Comparison of ENCODE assay signal across 35 cellular contexts in genomic region chr1:153337980-153338853, GRCh38. TPM values are rescaled to one million over a fixed set of nuclear protein-coding genes. Genes with fewer than 3 reads are reported as not detected.
"Had no signal": no experiment of that assay in that cellular context is flagged by ENCODE, and none has a peak within 500 bp of the region (broad histone marks: within the 10 kb centered on the region; RNA-seq: fewer than 3 reads in every experiment).

No MANE protein-coding gene starts in this region.

- FAIRE-seq: endothelial cell of umbilical vein, islet of Langerhans had no signal

- H3K4me1 Mint-ChIP-seq: nephron progenitor cell; stimulated activated memory B cell treated with anti-CD40 and anti-IgM and Interleukin-4, amounts not matched to agents 10 μg/mL and 1 μg/mL and 100 μg/mL, for 72 hours had no signal

- H3K36me3 ChIP-seq: colonic mucosa, heart right ventricle, lower lobe of right lung, prostate gland, right atrium auricular region, tibial artery, upper lobe of left lung, uterus had no signal

- H3K36me3 Mint-ChIP-seq: naive thymus-derived CD8-positive, alpha-beta T cell; stimulated activated memory B cell treated with anti-CD40 and anti-IgM and Interleukin-4, amounts not matched to agents 10 μg/mL and 1 μg/mL and 100 μg/mL, for 72 hours had no signal

- H3K27me3 ChIP-seq: colonic mucosa, esophagus squamous epithelium, right atrium auricular region, testis, upper lobe of left lung, uterus had no signal

- DNase-seq: colonic mucosa; effector CD8-positive, alpha-beta T cell; endodermal cell; esophagus squamous epithelium; foreskin melanocyte; glutamatergic neuron; heart right ventricle; hippocampal formation; kidney glomerular epithelial cell; left colon; left ventricle myocardium superior; lower lobe of right lung; naive thymus-derived CD8-positive, alpha-beta T cell; nephron progenitor cell; nucleus accumbens; stimulated activated CD4-positive, alpha-beta T cell treated with anti-CD3 and anti-CD28 coated beads, Interleukin-2, amount 100 ng/mL, for 24 hours; stimulated activated CD4-positive, alpha-beta T cell treated with anti-CD3 and anti-CD28 coated beads, Interleukin-4, amount 100 ng/mL, for 24 hours; stimulated activated naive CD8-positive, alpha-beta T cell treated with anti-CD3 and anti-CD28 coated beads, Interleukin-15, Interleukin-2, amounts not matched to agents 100 U/mL and 50 U/mL, for 24 hours; substantia nigra; testis; tibial artery; upper lobe of left lung; uterus had no signal

- H3K9me3 Mint-ChIP-seq: dendritic cell treated with granulocyte-macrophage colony-stimulating factor and Interleukin-4, amounts not matched to agents 40 ng/mL and 50 ng/mL, for 4 days; endodermal cell; nephron progenitor cell; stimulated activated memory B cell treated with anti-CD40 and anti-IgM and Interleukin-4, amounts not matched to agents 10 μg/mL and 1 μg/mL and 100 μg/mL, for 72 hours had no signal

- H3K4me1 ChIP-seq: colonic mucosa, heart right ventricle, lower lobe of right lung, prostate gland, right atrium auricular region, tibial artery, upper lobe of left lung, uterus had no signal

- H3K4me3 Mint-ChIP-seq: dendritic cell treated with granulocyte-macrophage colony-stimulating factor and Interleukin-4, amounts not matched to agents 40 ng/mL and 50 ng/mL, for 4 days; endodermal cell; nephron progenitor cell; stimulated activated memory B cell treated with anti-CD40 and anti-IgM and Interleukin-4, amounts not matched to agents 10 μg/mL and 1 μg/mL and 100 μg/mL, for 72 hours had no signal

- H3K9me3 ChIP-seq: colonic mucosa, esophagus squamous epithelium, heart right ventricle, lower lobe of right lung, prostate gland, right atrium auricular region, testis, tibial artery, upper lobe of left lung, uterus had no signal

- H3K27ac Mint-ChIP-seq: dendritic cell treated with granulocyte-macrophage colony-stimulating factor and Interleukin-4, amounts not matched to agents 40 ng/mL and 50 ng/mL, for 4 days; endodermal cell; nephron progenitor cell; stimulated activated memory B cell treated with anti-CD40 and anti-IgM and Interleukin-4, amounts not matched to agents 10 μg/mL and 1 μg/mL and 100 μg/mL, for 72 hours had no signal

- H3K27ac ChIP-seq: colonic mucosa, esophagus squamous epithelium, heart right ventricle, lower lobe of right lung, prostate gland, right atrium auricular region, testis, tibial artery, upper lobe of left lung, uterus had no signal

- H3K4me3 ChIP-seq: colonic mucosa, esophagus squamous epithelium, heart right ventricle, lower lobe of right lung, prostate gland, right atrium auricular region, testis, tibial artery, upper lobe of left lung, uterus had no signal

RNA-seq across cellular contexts. Expression of gene PGLYRP4, which starts 10.4 kb away (rescaled TPM):
- total RNA-seq: colonic mucosa; endodermal cell; endothelial cell of umbilical vein; epithelial cell of proximal tubule; heart right ventricle; left colon; left ventricle myocardium superior; mesenteric fat pad; myocyte; naive thymus-derived CD8-positive, alpha-beta T cell; osteocyte; prostate gland; right atrium auricular region; sciatic nerve; skeletal muscle tissue; upper lobe of left lung; uterus had no signal
- polyA plus RNA-seq: endothelial cell of umbilical vein; heart right ventricle; naive thymus-derived CD8-positive, alpha-beta T cell had no signal

RNA-seq across cellular contexts. Expression of gene S100A9, which starts 19.4 kb away (rescaled TPM):
- total RNA-seq: endodermal cell, endothelial cell of umbilical vein, myocyte, osteocyte had no signal
- polyA plus RNA-seq: endothelial cell of umbilical vein had no signal

RNA-seq across cellular contexts. Expression of gene PGLYRP3, which starts 25.5 kb away (rescaled TPM):
- total RNA-seq: colonic mucosa; endodermal cell; endothelial cell of umbilical vein; epithelial cell of proximal tubule; heart right ventricle; left colon; left ventricle myocardium superior; lower lobe of right lung; mesenteric fat pad; myocyte; naive thymus-derived CD8-positive, alpha-beta T cell; osteocyte; prostate gland; right atrium auricular region; sciatic nerve; skeletal muscle tissue; testis; upper lobe of left lung; uterus had no signal
- polyA plus RNA-seq: endothelial cell of umbilical vein; heart right ventricle; naive thymus-derived CD8-positive, alpha-beta T cell had no signal

RNA-seq across cellular contexts. Expression of gene S100A12, which starts 37.2 kb away (rescaled TPM):
- total RNA-seq: colonic mucosa; endodermal cell; endothelial cell of umbilical vein; epithelial cell of proximal tubule; myocyte; naive thymus-derived CD8-positive, alpha-beta T cell; osteocyte; prostate gland; testis had no signal
- polyA plus RNA-seq: endothelial cell of umbilical vein had no signal

RNA-seq across cellular contexts. Expression of gene S100A8, which starts 52.7 kb away (rescaled TPM):
- total RNA-seq: endodermal cell; endothelial cell of umbilical vein; epithelial cell of proximal tubule; myocyte; naive thymus-derived CD8-positive, alpha-beta T cell; osteocyte had no signal
- polyA plus RNA-seq: endothelial cell of umbilical vein had no signal
